2 cellular contexts compared by ENCODE assay signal in the genomic region with DNA sequence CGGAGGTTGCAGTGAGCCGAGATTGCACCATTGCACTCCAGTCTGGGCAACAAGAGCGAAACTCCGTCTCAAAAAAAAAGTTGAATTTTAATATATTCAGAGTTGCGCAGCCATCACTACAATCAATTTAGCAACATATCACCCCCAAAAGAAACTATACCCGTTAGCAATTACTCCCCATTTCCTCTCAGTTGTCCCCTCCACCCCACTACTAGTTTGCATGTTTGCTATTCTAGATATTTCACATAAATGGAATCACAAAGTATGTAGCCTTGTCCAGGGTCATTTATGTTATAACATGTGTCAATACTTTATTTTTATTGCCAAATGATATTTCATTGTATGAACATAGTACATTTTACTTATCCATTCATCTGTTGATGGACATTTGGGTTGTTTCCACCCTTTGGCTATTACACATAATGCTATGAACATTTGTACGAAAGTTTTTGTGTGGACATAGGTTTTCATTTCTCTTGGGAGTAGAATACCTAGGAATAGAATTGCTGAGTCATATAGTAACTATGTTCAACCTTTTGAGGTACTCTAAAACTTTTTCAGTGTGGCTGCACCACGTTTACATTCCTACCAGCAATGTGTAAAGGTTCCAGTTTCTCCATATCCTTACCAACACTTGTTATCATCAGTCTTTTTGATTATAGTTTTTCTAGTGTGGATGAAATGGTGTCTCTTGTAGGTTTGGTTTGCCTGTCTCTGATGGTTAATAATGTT.
TF ChIP-seq lines count a peak whose summit lies in the region.

No MANE protein-coding gene starts in this region.

TF ChIP-seq in GM12891, 5 proteins besides CTCF, POLR2A, EP300 and RAD21 (continued from another document):
- no peak for TF ChIP-seq PAX5 (IDR thresholded peaks at IDR 0.05; ENCODE audit: insufficient read depth, low read length, severe bottlenecking)
- TF ChIP-seq SPI1 (IDR thresholded peaks at IDR 0.05; ENCODE audit: low read depth, low read length) = no peak
TF ChIP-seq in GM12891: peak in this region for 0.

TF ChIP-seq in H1, 55 proteins besides CTCF, POLR2A, EP300 and RAD21 (continued from another document):
- no peak for TF ChIP-seq KDM5A (IDR thresholded peaks at IDR 0.05; ENCODE audit: low read length)
TF ChIP-seq in H1: peak in this region for 2.
